Comparison of ENCODE assay signal across 25 cellular contexts in the genomic region with DNA sequence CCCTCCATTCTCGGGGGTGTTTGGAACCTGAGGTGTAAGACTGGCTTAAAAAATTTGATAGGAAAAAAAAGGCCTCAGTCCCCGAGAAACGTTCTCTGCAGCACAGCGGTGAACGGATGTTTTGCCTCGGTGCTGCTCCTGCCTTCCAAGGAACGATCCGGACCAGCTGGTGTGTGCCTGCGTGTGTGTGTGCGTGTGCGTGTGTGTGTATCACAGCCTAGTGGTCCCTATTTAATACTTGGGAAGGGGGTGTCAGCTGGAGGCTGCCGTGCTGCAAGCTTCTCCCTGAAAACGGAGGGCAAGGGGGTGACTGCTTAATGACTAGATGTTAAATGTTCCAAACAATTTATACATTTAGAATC.
DNase-seq lines count a peak whose midpoint lies in the region; ATAC-seq and TF ChIP-seq lines count a peak whose summit lies in the region.
"Had no signal": no experiment of that assay in that cellular context is flagged by ENCODE, and none has a peak within 500 bp of the region (broad histone marks: within the 10 kb centered on the region; RNA-seq: fewer than 3 reads in every experiment).

No MANE protein-coding gene starts in this region.

- no peak overlapping the region for H3K18ac ChIP-seq in neuronal stem cell (ENCODE audit: low read length)

- peak overlapping the region; percentile 18 for H2BK120ac ChIP-seq in neuronal stem cell (ENCODE audit: low read depth, low read length)

- no peak overlapping the region for H2BK5ac ChIP-seq in neuronal stem cell (ENCODE audit: low read length)

- peak overlapping the region; percentile 52 for H3K4me3 ChIP-seq in BE2C (ENCODE audit: low read depth, low read length)
- H3K4me3 ChIP-seq in OCI-LY3 (ENCODE audit: low read length): no peak overlapping the region
- H3K4me3 ChIP-seq in neuronal stem cell (ENCODE audit: low read length in 2 of 2): no peak overlapping the region
- H3K4me3 ChIP-seq: right lobe of liver, SJSA1 had no signal

- no peak overlapping the region for H3K14ac ChIP-seq in neuronal stem cell (ENCODE audit: low read length)

- no peak overlapping the region for H2BK12ac ChIP-seq in neuronal stem cell (ENCODE audit: low read length)

- no peak overlapping the region for H2AFZ ChIP-seq in OCI-LY3 (ENCODE audit: low read depth, low read length)
- H2AFZ ChIP-seq in neuronal stem cell (ENCODE audit: low read length): no peak overlapping the region

- ATAC-seq in HG02938 (IDR thresholded peaks at IDR 0.05; ENCODE audit: unreplicated experiment) (no peak), GM18505 (IDR thresholded peaks at IDR 0.05; ENCODE audit: unreplicated experiment) (no peak), GM18867 (IDR thresholded peaks at IDR 0.05; ENCODE audit: unreplicated experiment) (no peak)
- ATAC-seq: left lobe of liver, right lobe of liver had no signal

- H3K27me3 ChIP-seq in BE2C (no peaks in the 10 kb centered on the region; the same call in 1 of the 2 replicates), OCI-LY3 (ENCODE audit: low read depth, low read length) (peaks cover 53% of the 10 kb centered on the region), neuronal stem cell (ENCODE audit: control insufficient read depth in 3 of 3, insufficient read depth in 3 of 3, low read depth in 1 of 3, low read length in 3 of 3) (peaks cover 0 to 5% (median 0%) of the 10 kb centered on the region in 3 experiments)
- H3K27me3 ChIP-seq: right lobe of liver, SJSA1 had no signal

- H3K9me3 ChIP-seq in BE2C: no peaks in the 10 kb centered on the region
- no peaks in the 10 kb centered on the region for H3K9me3 ChIP-seq in OCI-LY3 (ENCODE audit: insufficient read depth, low read length)
- peaks cover 0 to 4% of the 10 kb centered on the region in 2 donors for H3K9me3 ChIP-seq in neuronal stem cell (replicated peaks in 1 of 2; ENCODE audit: control insufficient read depth in 2 of 2, insufficient read depth in 1 of 2, low read depth in 1 of 2, low read length in 2 of 2)
- H3K9me3 ChIP-seq: right lobe of liver had no signal

- no peak overlapping the region for H4K91ac ChIP-seq in neuronal stem cell (ENCODE audit: low read depth, low read length, poor library complexity)

- H3K4me1 ChIP-seq in BE2C: no peaks in the 10 kb centered on the region
- H3K4me1 ChIP-seq in OCI-LY3 (ENCODE audit: low read length): peaks cover 10% of the 10 kb centered on the region
- H3K4me1 ChIP-seq in neuronal stem cell (ENCODE audit: control insufficient read depth in 2 of 2, insufficient read depth in 1 of 2, low read depth in 1 of 2, low read length in 2 of 2): no peaks in the 10 kb centered on the region
- H3K4me1 ChIP-seq: right lobe of liver, SJSA1 had no signal

- TF ChIP-seq POLR2A in GM18505 (IDR thresholded peaks at IDR 0.05; ENCODE audit: borderline replicate concordance, extremely low read depth, insufficient read depth, insufficient read length): no peak

- no peaks in the 10 kb centered on the region for H3K79me1 ChIP-seq in neuronal stem cell (ENCODE audit: low read depth, low read length)

- DNase-seq in BE2C: no peak
- peak; percentile 62 for DNase-seq in NCI-H1694 (lab: John Stamatoyannopoulos, UW)
- no peak for DNase-seq in neuronal stem cell (ENCODE audit: low spot score)
- DNase-seq in activated effector memory CD4-positive, alpha-beta T cell treated with Interleukin-2 at 50 U/mL for 16 hours: no peak
- DNase-seq: activated CD4-positive, alpha-beta T cell treated with anti-CD3 and anti-CD28 coated beads for 48 hours; activated CD8-positive, alpha-beta memory T cell treated with anti-CD3 and anti-CD28 coated beads for 24 hours; activated T-cell treated with anti-CD3 and anti-CD28 coated beads for 4 hours; AML-193; CD4-positive, alpha-beta memory T cell; effector CD4-positive, alpha-beta T cell; H7; Kasumi-1; NCI-H187; NCI-H774; right lobe of liver; RPMI8226; stimulated activated CD4-positive, alpha-beta T cell treated with anti-CD3 and anti-CD28 coated beads, Interleukin-4, amount 100 ng/mL, for 24 hours; T1000; trophoblast cell had no signal

- no peak overlapping the region for H3K27ac ChIP-seq in OCI-LY3 (ENCODE audit: low read length)
- no peak overlapping the region for H3K27ac ChIP-seq in neuronal stem cell (replicated peaks; ENCODE audit: low read length)
- H3K27ac ChIP-seq: right lobe of liver, SJSA1 had no signal

- TF ChIP-seq CTCF in BE2C (IDR thresholded peaks at IDR 0.05; ENCODE audit: low read depth, low read length): no peak
- TF ChIP-seq CTCF in OCI-LY3 (IDR thresholded peaks at IDR 0.05; ENCODE audit: low read depth, low read length): no peak

- no peaks in the 10 kb centered on the region for H3K36me3 ChIP-seq in BE2C
- no peaks in the 10 kb centered on the region for H3K36me3 ChIP-seq in OCI-LY3 (replicated peaks; ENCODE audit: low read depth, low read length)
- H3K36me3 ChIP-seq in neuronal stem cell (replicated peaks in 1 of 2; ENCODE audit: control insufficient read depth in 2 of 2, insufficient read depth in 2 of 2, low read length in 2 of 2): no peaks in the 10 kb centered on the region
- H3K36me3 ChIP-seq: right lobe of liver, SJSA1 had no signal

- no peak overlapping the region for H3K23ac ChIP-seq in neuronal stem cell (ENCODE audit: low read depth, low read length, poor library complexity)

- H2BK15ac ChIP-seq in neuronal stem cell (ENCODE audit: low read length): no peak overlapping the region

- no CpG with 5 or more reads among the region's 13 CpGs for WGBS in neuronal stem cell (ENCODE audit: extremely low coverage in 2 of 2, insufficient read length in 2 of 2, insufficient replicate concordance in 1 of 2), 2 donors

- H3K4me2 ChIP-seq in OCI-LY3 (ENCODE audit: low read length) (peak overlapping the region; percentile 30; the same call in 1 of the 2 replicates), neuronal stem cell (ENCODE audit: insufficient read depth, low read length, poor library complexity, severe bottlenecking) (no peak overlapping the region)

- no peaks in the 10 kb centered on the region for H4K20me1 ChIP-seq in OCI-LY3 (ENCODE audit: insufficient read depth, low read length)

- no peak overlapping the region for H4K8ac ChIP-seq in neuronal stem cell (ENCODE audit: low read depth, low read length)

- H3K9ac ChIP-seq in OCI-LY3 (ENCODE audit: low read length) (no peak overlapping the region), neuronal stem cell (ENCODE audit: low read depth, low read length, poor library complexity) (no peak overlapping the region)

- no peak overlapping the region for H2AK5ac ChIP-seq in neuronal stem cell (ENCODE audit: low read depth, low read length)

- H3K4ac ChIP-seq in neuronal stem cell (ENCODE audit: low read length): no peak overlapping the region

- H3K79me2 ChIP-seq in OCI-LY3 (ENCODE audit: low read length): no peaks in the 10 kb centered on the region
